9 cellular contexts compared by ENCODE assay signal in genomic region chrX:51641421-51642021, GRCh38. TPM values are rescaled to one million over a fixed set of nuclear protein-coding genes. Genes with fewer than 3 reads are reported as not detected.
DNase-seq lines count a peak whose midpoint lies in the region; ATAC-seq, FAIRE-seq and TF ChIP-seq lines count a peak whose summit lies in the region.
"Had no signal": no experiment of that assay in that cellular context is flagged by ENCODE, and none has a peak within 500 bp of the region (broad histone marks: within the 10 kb centered on the region; RNA-seq: fewer than 3 reads in every experiment).

No MANE protein-coding gene starts in this region.

- in situ Hi-C loops in transverse colon (cut with MboI; ENCODE audit: low pct_ligation_motif_present in 1 of 4, low pct_unique_long_range_greater_than_20kb in 1 of 4, low sequenced_read_pairs in 3 of 4), result loop anchor here in 2 of 4 donors (25.0 kb wide), 1 partner anchor 221 kb away; no protein-coding TSS in a partner anchor

- H3K27me3 ChIP-seq in transverse colon (no peaks in the 10 kb centered on the region), esophagus muscularis mucosa (peaks cover 0 to 15% (median 4%) of the 10 kb centered on the region in 4 donors)

- ATAC-seq in esophagus mucosa, result no peak

- FAIRE-seq in HTR-8/SVneo (lab: Jason Lieb, UNC), result no peak

- H3K4me1 ChIP-seq in transverse colon, result no peaks in the 10 kb centered on the region
- no peaks in the 10 kb centered on the region for H3K4me1 ChIP-seq in esophagus muscularis mucosa

- H3K27ac ChIP-seq in SK-N-MC (peak overlapping the region; percentile 39; the same call in 1 of the 2 replicates), transverse colon (no peak overlapping the region), esophagus muscularis mucosa (replicated peaks in 1 of 4) (no peak overlapping the region)
- H3K27ac ChIP-seq: skin epidermis had no signal

- H3K9me3 ChIP-seq in SK-N-MC (ENCODE audit: low read depth, low read length) (no peaks in the 10 kb centered on the region), transverse colon (no peaks in the 10 kb centered on the region), esophagus muscularis mucosa (no peaks in the 10 kb centered on the region)

- no peak for TF ChIP-seq POLR2A in transverse colon (IDR thresholded peaks at IDR 0.05)
- TF ChIP-seq POLR2A in esophagus muscularis mucosa (IDR thresholded peaks at IDR 0.05; ENCODE audit: low read depth), result no peak

- H3K36me3 ChIP-seq in SK-N-MC (ENCODE audit: insufficient read depth, low read length) (no peaks in the 10 kb centered on the region), transverse colon (no peaks in the 10 kb centered on the region), esophagus muscularis mucosa (no peaks in the 10 kb centered on the region)

- no peak for TF ChIP-seq EP300 in transverse colon (IDR thresholded peaks at IDR 0.05; ENCODE audit: low read depth)
- no peak for TF ChIP-seq EP300 in esophagus muscularis mucosa (IDR thresholded peaks at IDR 0.05)

- DNase-seq in DMS 273 (lab: John Stamatoyannopoulos, UW; ENCODE audit: unreplicated experiment) (peak; percentile 56), DMS 273 treated with DMSO at 0.1 percent for 48 hours (lab: John Stamatoyannopoulos, UW) (no peak), HTR-8/SVneo (ENCODE audit: insufficient read length, low spot score) (peak; percentile 3), SK-N-MC (ENCODE audit: low read depth, low spot score) (peak; percentile 79), hepatic stellate cell (ENCODE audit: low spot score) (peak; percentile 23), transverse colon (no peak), esophagus muscularis mucosa (ENCODE audit: extremely low spot score) (no peak)

- intact Hi-C loops in transverse colon (cut with DNase I; ENCODE audit: low total_unique reads), result no loop called here
- intact Hi-C loops in esophagus muscularis mucosa (cut with DNase I), result no loop called here

- no peak overlapping the region for H3K9ac ChIP-seq in SK-N-MC (ENCODE audit: insufficient read length)

- 0 to 52% methylated on average over 1 to 19 of the region's 19 CpGs for WGBS in transverse colon (ENCODE audit: low coverage in 1 of 2), 2 donors
- WGBS in esophagus muscularis mucosa, result 35% methylated on average over 19 of the region's 19 CpGs

- H3K4me3 ChIP-seq in SK-N-MC (peak overlapping the region; percentile 16; the same call in 1 of the 2 replicates), transverse colon (no peak overlapping the region), esophagus muscularis mucosa (no peak overlapping the region)
- H3K4me3 ChIP-seq: skin epidermis had no signal

- TF ChIP-seq CTCF in transverse colon (IDR thresholded peaks at IDR 0.05) (peak in 4 of 5 experiments; percentile 27 to 41 (median 34)), esophagus muscularis mucosa (IDR thresholded peaks at IDR 0.05) (peak in 1 of 3 experiments; percentile 25)

RNA-seq across cellular contexts. Expression of gene CENPVL3, which starts 22.8 kb away (rescaled TPM):
- not detected for total RNA-seq in transverse colon
- not detected for total RNA-seq in esophagus muscularis mucosa
- total RNA-seq in esophagus mucosa, result not detected

RNA-seq across cellular contexts. Expression of gene CENPVL2, which starts 41.1 kb away (rescaled TPM):
- total RNA-seq in transverse colon (not detected), esophagus muscularis mucosa (not detected), esophagus mucosa (not detected)

Comparison
In these comparisons a context has a peak if more than half of its experiments do, and no peak if none do; other contexts are left out.
1. DNase-seq: peak in DMS 273 (single experiment), HTR-8/SVneo (single experiment), SK-N-MC (single experiment) and hepatic stellate cell (single experiment); none in DMS 273 treated with DMSO at 0.1 percent for 48 hours (single experiment), transverse colon (single experiment) and esophagus muscularis mucosa (single experiment).